10 cellular contexts compared by ENCODE assay signal in the genomic region with DNA sequence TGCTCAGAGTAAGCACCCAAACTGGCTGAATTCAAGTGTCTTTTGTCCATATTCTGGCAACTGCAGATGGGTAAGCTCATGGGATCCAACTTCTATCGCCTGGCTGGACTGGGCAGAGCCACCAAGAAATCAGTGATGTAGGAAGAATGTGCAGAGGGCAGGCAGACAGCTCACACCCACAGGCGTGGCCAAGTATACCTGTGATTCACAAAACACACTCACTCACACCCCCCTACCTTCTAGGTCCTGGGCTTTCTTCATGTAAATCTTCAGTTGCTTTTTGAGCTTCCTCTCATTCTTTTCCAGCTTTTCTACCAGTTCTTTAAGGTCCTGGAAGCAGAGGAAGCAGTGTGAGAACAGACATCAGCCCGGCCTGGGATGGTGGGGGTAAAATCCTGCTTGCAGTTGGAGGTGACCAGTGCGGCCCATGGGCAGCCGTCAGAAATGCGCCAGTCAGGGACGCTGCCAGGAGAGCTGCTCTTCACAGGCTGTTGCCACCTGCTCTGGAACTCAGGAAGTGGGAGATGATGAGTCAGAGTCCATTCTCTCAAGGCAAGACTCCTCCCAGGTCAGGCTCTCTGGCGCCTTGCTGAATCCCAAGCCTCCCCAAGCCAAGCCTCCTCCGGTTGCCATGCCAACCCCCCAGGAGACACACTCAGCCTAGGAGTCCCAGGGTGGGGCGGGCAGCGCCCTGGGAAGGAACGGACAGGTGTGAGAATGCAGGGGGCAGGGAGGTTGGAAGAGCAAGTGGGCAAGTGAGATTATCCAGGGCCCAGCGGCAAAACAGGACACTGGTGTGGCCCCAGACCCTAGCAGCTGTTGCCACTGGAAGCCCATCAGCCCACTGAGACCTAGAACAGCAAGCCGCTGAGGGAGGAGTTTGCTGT. TPM values are rescaled to one million over a fixed set of nuclear protein-coding genes. Genes with fewer than 3 reads are reported as not detected.
A peak's percentile ranks its signal among the peaks of the same experiment; 100 is the strongest.
DNase-seq lines count a peak whose midpoint lies in the region; ATAC-seq, FAIRE-seq and TF ChIP-seq lines count a peak whose summit lies in the region.
"Had no signal": no experiment of that assay in that cellular context is flagged by ENCODE, and none has a peak within 500 bp of the region (broad histone marks: within the 10 kb centered on the region; RNA-seq: fewer than 3 reads in every experiment).

No MANE protein-coding gene starts in this region.

- ATAC-seq in GM18907 (IDR thresholded peaks at IDR 0.05; ENCODE audit: unreplicated experiment) (no peak), GM18870 (IDR thresholded peaks at IDR 0.05; ENCODE audit: unreplicated experiment) (no peak), HG03135 (IDR thresholded peaks at IDR 0.05; ENCODE audit: unreplicated experiment) (no peak)
- ATAC-seq: stimulated activated effector memory CD8-positive, alpha-beta T cell treated with anti-CD3 and anti-CD28 coated beads, Interleukin-12 subunit alpha, Interleukin-12 subunit beta, amount 100 ng/mL, for 72 hours had no signal

- TF ChIP-seq POLR2A in H1 (IDR thresholded peaks at IDR 0.05; ENCODE audit: control extremely low read depth in 1 of 2, low read depth in 2 of 2, low read length in 2 of 2): no peak

- H3K4ac ChIP-seq in H1 (replicated peaks; ENCODE audit: insufficient read length, low read depth, low read length) (no peak overlapping the region), neuronal stem cell (ENCODE audit: low read length) (no peak overlapping the region)

- no peak overlapping the region for H3K4me2 ChIP-seq in H1 (ENCODE audit: insufficient read depth in 1 of 2, low read depth in 2 of 2, low read length in 2 of 2)
- H3K4me2 ChIP-seq in neuronal stem cell (ENCODE audit: insufficient read depth, low read length, poor library complexity, severe bottlenecking): no peak overlapping the region

- H2BK12ac ChIP-seq in H1 (ENCODE audit: low read depth, low read length): 0 out of 2 replicates have a peak overlapping the region, but pooled peaks have one; percentile 18
- H2BK12ac ChIP-seq in neuronal stem cell (ENCODE audit: low read length): no peak overlapping the region

- no peak overlapping the region for H4K5ac ChIP-seq in H1 (ENCODE audit: insufficient read length, low read depth, low read length)

- CTCF ChIA-PET in H1 (lab: Charles Lee; ENCODE audit: partially characterized antibody): interaction anchor here (14.2 kb wide), 1 partner anchor 10 kb away, joined by 157 read pairs; no protein-coding TSS in a partner anchor

- H2BK5ac ChIP-seq in H1 (ENCODE audit: low read depth, low read length): peak overlapping the region; percentile 6; the same call in 1 of the 2 replicates
- H2BK5ac ChIP-seq in neuronal stem cell (ENCODE audit: low read length): no peak overlapping the region

- no peak overlapping the region for H3K56ac ChIP-seq in H1 (replicated peaks; ENCODE audit: insufficient read length, low read depth, low read length)

- H3K9me3 ChIP-seq in H1 (ENCODE audit: insufficient read depth in 2 of 2, low read depth in 1 of 2, low read length in 1 of 2): no peaks in the 10 kb centered on the region
- no peaks in the 10 kb centered on the region for H3K9me3 ChIP-seq in neuronal stem cell (replicated peaks in 1 of 2; ENCODE audit: control insufficient read depth in 2 of 2, insufficient read depth in 1 of 2, low read depth in 1 of 2, low read length in 2 of 2)

- DNase-seq in GM04504 (ENCODE audit: low read depth): peak; percentile 66
- peak; percentile 66 for DNase-seq in NCI-H2227 treated with DMSO at 0.1 percent for 48 hours (lab: John Stamatoyannopoulos, UW)
- DNase-seq in H1 (ENCODE audit: low read depth in 1 of 2, low spot score in 2 of 2): peak; percentile 58 to 64
- peak; percentile 17 for DNase-seq in neuronal stem cell (ENCODE audit: low spot score)
- DNase-seq in NAMALWA (ENCODE audit: low spot score): no peak

- H2BK120ac ChIP-seq in H1 (replicated peaks; ENCODE audit: low read depth, low read length) (no peak overlapping the region), neuronal stem cell (ENCODE audit: low read depth, low read length) (no peak overlapping the region)

- H2BK15ac ChIP-seq in H1 (ENCODE audit: low read length) (no peak overlapping the region; the same call in 1 of the 2 replicates), neuronal stem cell (ENCODE audit: low read length) (no peak overlapping the region)

- H3K4me3 ChIP-seq in H1 (ENCODE audit: extremely low read depth in 1 of 4, insufficient read depth in 2 of 4, low read depth in 3 of 4, low read length in 4 of 4) (no peak overlapping the region), neuronal stem cell (ENCODE audit: low read length in 2 of 2) (no peak overlapping the region)

- no peaks in the 10 kb centered on the region; the same call in 1 of the 2 replicates for H3K23me2 ChIP-seq in H1 (ENCODE audit: low read depth, low read length)

- H3K27me3 ChIP-seq in H1 (replicated peaks in 1 of 4; ENCODE audit: control insufficient read depth in 3 of 4, extremely low read depth in 1 of 4, insufficient read depth in 3 of 4, low read length in 3 of 4) (no peaks in the 10 kb centered on the region; a peak in 1 of 7 replicates), neuronal stem cell (ENCODE audit: control insufficient read depth in 3 of 3, insufficient read depth in 3 of 3, low read depth in 1 of 3, low read length in 3 of 3) (peaks cover 0 to 37% (median 0%) of the 10 kb centered on the region in 3 experiments)

- TF ChIP-seq RAD21 in H1 (IDR thresholded peaks at IDR 0.05 in 1 of 2, conservative IDR thresholded peaks at IDR 0.05 in 1 of 2; ENCODE audit: low read depth in 2 of 2, low read length in 2 of 2): no peak

- H2AK5ac ChIP-seq in H1 (ENCODE audit: low read depth, low read length) (peak overlapping the region; percentile 45; the same call in 1 of the 2 replicates), neuronal stem cell (ENCODE audit: low read depth, low read length) (no peak overlapping the region)

- H4K91ac ChIP-seq in H1 (replicated peaks; ENCODE audit: insufficient read length, low read length) (no peak overlapping the region), neuronal stem cell (ENCODE audit: low read depth, low read length, poor library complexity) (no peak overlapping the region)

- H3K14ac ChIP-seq in H1 (ENCODE audit: insufficient read length): no peak overlapping the region
- peak overlapping the region; percentile 2 for H3K14ac ChIP-seq in neuronal stem cell (ENCODE audit: low read length)

- peaks cover 0 to 2% of the 10 kb centered on the region in 2 experiments for H4K20me1 ChIP-seq in H1 (replicated peaks in 1 of 2; ENCODE audit: control insufficient read depth in 1 of 2, insufficient read depth in 2 of 2, low read length in 2 of 2)

- POLR2A ChIA-PET in H1 (lab: Charles Lee; ENCODE audit: partially characterized antibody): interaction anchor here (0.5 to 0.9 kb wide), 2 partner anchors 15 to 38 kb away, joined by 4 to 5 read pairs; no protein-coding TSS in a partner anchor

- H3K79me1 ChIP-seq in H1 (ENCODE audit: low read depth, low read length) (no peaks in the 10 kb centered on the region), neuronal stem cell (ENCODE audit: low read depth, low read length) (no peaks in the 10 kb centered on the region)

- no peaks in the 10 kb centered on the region for H3K79me2 ChIP-seq in H1 (ENCODE audit: control insufficient read depth in 1 of 2, insufficient read depth in 2 of 2, low read length in 2 of 2)

- H3K27ac ChIP-seq in H1 (ENCODE audit: low read depth, low read length) (no peak overlapping the region), neuronal stem cell (replicated peaks; ENCODE audit: low read length) (no peak overlapping the region)
- H3K27ac ChIP-seq: HL-60 had no signal

- no peak overlapping the region for H3K9ac ChIP-seq in H1 (replicated peaks in 1 of 4; ENCODE audit: extremely low read depth in 1 of 4, low read depth in 3 of 4, low read length in 3 of 4)
- no peak overlapping the region for H3K9ac ChIP-seq in neuronal stem cell (ENCODE audit: low read depth, low read length, poor library complexity)

- H3K36me3 ChIP-seq in H1 (ENCODE audit: control insufficient read depth in 2 of 4, insufficient read depth in 4 of 4, low read length in 3 of 4) (no peaks in the 10 kb centered on the region), neuronal stem cell (replicated peaks in 1 of 2; ENCODE audit: control insufficient read depth in 2 of 2, insufficient read depth in 2 of 2, low read length in 2 of 2) (no peaks in the 10 kb centered on the region)

- whole genome bisulfite sequencing in H1 (ENCODE audit: extremely low coverage in 1 of 2, insufficient coverage in 1 of 2, insufficient read length in 1 of 2, insufficient replicate concordance in 2 of 2, low coverage in 1 of 2, low lambda C conversion rate in 2 of 2, missing lambda C conversion rate in 1 of 2), 2 experiments: 72% methylated on average over 14 of the region's 14 CpGs; no CpG with 5 or more reads in 1 of the 2 experiments
- WGBS in neuronal stem cell (ENCODE audit: extremely low coverage in 2 of 2, insufficient read length in 2 of 2, insufficient replicate concordance in 1 of 2), 2 donors: no CpG with 5 or more reads among the region's 14 CpGs

- 0 out of 2 replicates have a peak overlapping the region, but pooled peaks have one; percentile 15 for H2BK20ac ChIP-seq in H1 (ENCODE audit: low read length)

- no peak overlapping the region for H3K18ac ChIP-seq in H1 (ENCODE audit: extremely low read depth, low read length)
- peak overlapping the region; percentile 62 for H3K18ac ChIP-seq in neuronal stem cell (ENCODE audit: low read length)

- no peak overlapping the region for H4K8ac ChIP-seq in H1 (ENCODE audit: extremely low read depth, insufficient read depth, low read length)
- H4K8ac ChIP-seq in neuronal stem cell (ENCODE audit: low read depth, low read length): no peak overlapping the region

- TF ChIP-seq CTCF in H1 (IDR thresholded peaks at IDR 0.05; ENCODE audit: control extremely low read depth in 1 of 3, insufficient read depth in 1 of 3, low read depth in 1 of 3, low read length in 3 of 3): no peak

- no peak overlapping the region for H2AFZ ChIP-seq in H1 (ENCODE audit: low read length)
- no peak overlapping the region for H2AFZ ChIP-seq in neuronal stem cell (ENCODE audit: low read length)

- FAIRE-seq in H1 (lab: Jason Lieb, UNC): no peak

- no peak overlapping the region for H3K23ac ChIP-seq in H1 (ENCODE audit: insufficient read length)
- H3K23ac ChIP-seq in neuronal stem cell (ENCODE audit: low read depth, low read length, poor library complexity): no peak overlapping the region

- H3K4me1 ChIP-seq in H1 (replicated peaks in 1 of 4; ENCODE audit: control insufficient read depth in 3 of 4, insufficient read depth in 4 of 4, low read length in 3 of 4): peaks cover 0 to 25% (median 9%) of the 10 kb centered on the region in 4 experiments; a peak in 5 of 7 replicates
- H3K4me1 ChIP-seq in neuronal stem cell (ENCODE audit: control insufficient read depth in 2 of 2, insufficient read depth in 1 of 2, low read depth in 1 of 2, low read length in 2 of 2): peaks cover 3 to 28% of the 10 kb centered on the region in 2 donors

- no peak for TF ChIP-seq EP300 in H1 (IDR thresholded peaks at IDR 0.05; ENCODE audit: borderline replicate concordance in 1 of 2, low read depth in 2 of 2, low read length in 2 of 2)

RNA-seq across cellular contexts. Expression of a gene that starts 36.2 kb away (rescaled TPM):
- total RNA-seq in H1 (2021; fragmentation: NEBNext Ultra II Directional; extraction: Animal tissue kit (Norgen Biotek cat#: 25700)): 151 and 152 TPM in 2 replicates
- polyA plus RNA-seq in H1 (2011; rRNA removed): 42.1 and 63.4 TPM in 2 replicates
- polyA plus RNA-seq in H1 (2011; cell fraction: cytosol; rRNA removed): 78.5 TPM
- 29.4 TPM for polyA plus RNA-seq in H1 (2011; cell fraction: nucleus; rRNA removed)
- 154 to 191 TPM (median 158 TPM) in 4 replicates for polyA plus RNA-seq in H1 (2012, experiment 1 of 2)
- 29.5 TPM for polyA plus RNA-seq in H1 (2012, experiment 2 of 2)
- 71.3 TPM for polyA plus RNA-seq in H1 (2013, experiment 1 of 2)
- 71.4 TPM for polyA plus RNA-seq in H1 (2013, experiment 2 of 2)
- 66.7 and 74.4 TPM in 2 replicates for polyA minus RNA-seq in H1 (2011; rRNA and poly(A)+ RNA removed)
- 32.4 TPM for polyA minus RNA-seq in H1 (2011; cell fraction: cytosol; rRNA and poly(A)+ RNA removed)
- polyA minus RNA-seq in H1 (2011; cell fraction: nucleus; rRNA and poly(A)+ RNA removed): 27.7 TPM
- polyA plus RNA-seq in neuronal stem cell (2013, experiment 1 of 2): 32.3 TPM
- 32.1 TPM for polyA plus RNA-seq in neuronal stem cell (2013, experiment 2 of 2)
